ENCODE assay signal across 16 cellular contexts in genomic region chr14:99408286-99408970, GRCh38.
DNase-seq lines count a peak whose midpoint lies in the region; ATAC-seq and TF ChIP-seq lines count a peak whose summit lies in the region.
"Had no signal": no experiment of that assay in that cellular context is flagged by ENCODE, and none has a peak within 500 bp of the region (broad histone marks: within the 10 kb centered on the region; RNA-seq: fewer than 3 reads in every experiment).

No MANE protein-coding gene starts in this region.

- H3K4me1 ChIP-seq in endodermal cell (ENCODE audit: control insufficient read depth, insufficient read depth, low read length), result peaks cover 8% of the 10 kb centered on the region
- H3K4me1 ChIP-seq: Peyer's patch had no signal

- H3K9me3 ChIP-seq in SK-N-MC (ENCODE audit: low read depth, low read length) (no peaks in the 10 kb centered on the region), endodermal cell (ENCODE audit: control insufficient read depth, low read length) (no peaks in the 10 kb centered on the region)
- H3K9me3 ChIP-seq: Peyer's patch had no signal

- H3K9me3 Mint-ChIP-seq in endodermal cell (no peaks in the 10 kb centered on the region), memory B cell (no peaks in the 10 kb centered on the region), type B pancreatic cell (no peaks in the 10 kb centered on the region)
- H3K9me3 Mint-ChIP-seq: CD8-positive, alpha-beta memory T cell had no signal

- peak overlapping the region; percentile 16; the same call in 1 of the 2 replicates for H3K4me3 ChIP-seq in SK-N-MC
- no peak overlapping the region for H3K4me3 ChIP-seq in endodermal cell (ENCODE audit: low read length)
- H3K4me3 ChIP-seq: Peyer's patch had no signal

- WGBS in endodermal cell (ENCODE audit: insufficient coverage in 1 of 2, insufficient read length in 1 of 2), 2 experiments, result 88 to 90% methylated on average over 8 of the region's 8 CpGs

- ATAC-seq in memory B cell (ENCODE audit: low read depth), result no peak

- no peaks in the 10 kb centered on the region for H3K27me3 ChIP-seq in endodermal cell (ENCODE audit: control insufficient read depth, insufficient read depth, low read length, poor library complexity, severe bottlenecking)
- H3K27me3 ChIP-seq: Peyer's patch had no signal

- no peak for TF ChIP-seq POLR2A in erythroblast (IDR thresholded peaks at IDR 0.05; ENCODE audit: low read length)

- H3K36me3 ChIP-seq in SK-N-MC (ENCODE audit: insufficient read depth, low read length) (peaks cover 43% of the 10 kb centered on the region), endodermal cell (ENCODE audit: control insufficient read depth, insufficient read depth, low read length) (peaks cover 48% of the 10 kb centered on the region)

- H3K36me3 Mint-ChIP-seq in endodermal cell (ENCODE audit: low read depth) (peaks cover 24% of the 10 kb centered on the region), memory B cell (peaks cover 26% of the 10 kb centered on the region), type B pancreatic cell (peaks cover 4% of the 10 kb centered on the region)

- H3K27ac ChIP-seq in SK-N-MC (peak overlapping the region; percentile 54; the same call in 1 of the 2 replicates), endodermal cell (ENCODE audit: low read depth, low read length) (no peak overlapping the region)
- H3K27ac ChIP-seq: Peyer's patch had no signal

- H3K27me3 Mint-ChIP-seq in endodermal cell (ENCODE audit: insufficient read depth) (no peaks in the 10 kb centered on the region), memory B cell (no peaks in the 10 kb centered on the region), type B pancreatic cell (no peaks in the 10 kb centered on the region)
- H3K27me3 Mint-ChIP-seq: CD8-positive, alpha-beta memory T cell had no signal

- H3K4me3 Mint-ChIP-seq in endodermal cell (no peak overlapping the region), memory B cell (no peak overlapping the region), type B pancreatic cell (no peak overlapping the region)
- H3K4me3 Mint-ChIP-seq: CD8-positive, alpha-beta memory T cell had no signal

- H3K27ac Mint-ChIP-seq in endodermal cell, result no peak overlapping the region
- H3K27ac Mint-ChIP-seq in memory B cell, result peak overlapping the region; percentile 86
- peak overlapping the region; percentile 44 for H3K27ac Mint-ChIP-seq in type B pancreatic cell

- peaks cover 22% of the 10 kb centered on the region for H3K4me1 Mint-ChIP-seq in endodermal cell
- H3K4me1 Mint-ChIP-seq in memory B cell, result no peaks in the 10 kb centered on the region
- peaks cover 22% of the 10 kb centered on the region for H3K4me1 Mint-ChIP-seq in type B pancreatic cell (ENCODE audit: unreplicated experiment)

- H3K9ac ChIP-seq in SK-N-MC (ENCODE audit: insufficient read length) (peak overlapping the region; percentile 9), endodermal cell (ENCODE audit: extremely low read depth, low read length, poor library complexity, severe bottlenecking) (no peak overlapping the region)

- DNase-seq in SK-N-MC (ENCODE audit: low read depth, low spot score), result no peak
- DNase-seq in endodermal cell, result peak; percentile 39
- no peak for DNase-seq in memory B cell (ENCODE audit: low spot score in 2 of 2)
- no peak for DNase-seq in type B pancreatic cell (ENCODE audit: extremely low spot score, unreplicated experiment)
- DNase-seq in amniotic stem cell (lab: John Stamatoyannopoulos, UW), result no peak
- no peak for DNase-seq in erythroblast (lab: John Stamatoyannopoulos, UW)
- DNase-seq in NCI-H146 treated with DMSO at 0.1 percent for 48 hours (lab: John Stamatoyannopoulos, UW; ENCODE audit: unreplicated experiment), result no peak
- DNase-seq: CD8-positive, alpha-beta memory T cell; HCEC 1CT; Karpas-422; MM.1S; NCI-H1105; NCI-H187 treated with DMSO at 0.1 percent for 48 hours; NCI-H524; Peyer's patch; SHP77 treated with DMSO at 0.1 percent for 48 hours had no signal

- TF ChIP-seq CTCF in endodermal cell (conservative IDR thresholded peaks at IDR 0.05), result no peak
- TF ChIP-seq CTCF in type B pancreatic cell (conservative IDR thresholded peaks at IDR 0.05), result peak; percentile 13
